13 cellular contexts compared by ENCODE assay signal in genomic region chr3:12974316-12974715, GRCh38.
"Had no signal": no experiment of that assay in that cellular context is flagged by ENCODE, and none has a peak within 500 bp of the region (broad histone marks: within the 10 kb centered on the region; RNA-seq: fewer than 3 reads in every experiment).

No MANE protein-coding gene starts in this region.

- H3K4me3 Mint-ChIP-seq: activated CD8-positive, alpha-beta memory T cell treated with anti-CD3 and anti-CD28 coated beads, Interleukin-2, amount 10 ng/mL, durations not matched to agents 7 days and 5 days; neural crest cell; stimulated activated naive CD8-positive, alpha-beta T cell treated with anti-CD3 and anti-CD28 coated beads, Interleukin-15, amount 100 ng/mL, for 72 hours had no signal

- H3K27me3 Mint-ChIP-seq: activated CD8-positive, alpha-beta memory T cell treated with anti-CD3 and anti-CD28 coated beads, Interleukin-2, amount 10 ng/mL, durations not matched to agents 7 days and 5 days; stimulated activated naive CD8-positive, alpha-beta T cell treated with anti-CD3 and anti-CD28 coated beads, Interleukin-15, amount 100 ng/mL, for 72 hours had no signal

- H3K4me3 ChIP-seq: body of pancreas, esophagus muscularis mucosa, mucosa of descending colon, ovary, testis had no signal

- H3K27ac ChIP-seq: body of pancreas, esophagus muscularis mucosa, ovary, testis had no signal

- ATAC-seq: body of pancreas, left colon had no signal

- H3K9me3 Mint-ChIP-seq: neural crest cell; stimulated activated naive CD8-positive, alpha-beta T cell treated with anti-CD3 and anti-CD28 coated beads, Interleukin-15, amount 100 ng/mL, for 72 hours had no signal

- DNase-seq: activated CD4-positive, alpha-beta T cell treated with anti-CD3 and anti-CD28 coated beads, Interleukin-2, amount 50 U/mL, for 48 hours; activated CD8-positive, alpha-beta memory T cell treated with anti-CD3 and anti-CD28 coated beads, Interleukin-2, amount 10 ng/mL, durations not matched to agents 7 days and 5 days; activated T-cell treated with anti-CD3 and anti-CD28 coated beads, Interleukin-2, amount 50 U/mL, for 48 hours; body of pancreas; left colon; ovary; stimulated activated CD4-positive, alpha-beta T cell treated with anti-CD3 and anti-CD28 coated beads, Interleukin-4, amount 100 ng/mL, for 1 hour; stimulated activated CD8-positive, alpha-beta memory T cell treated with anti-CD3 and anti-CD28 coated beads, Interleukin-4, amount 100 ng/mL, for 48 hours; stimulated activated naive CD8-positive, alpha-beta T cell treated with anti-CD3 and anti-CD28 coated beads, Interleukin-15, amount 100 ng/mL, for 72 hours; testis had no signal

- H3K9me3 ChIP-seq: body of pancreas, esophagus muscularis mucosa, mucosa of descending colon, ovary, testis had no signal

- H3K36me3 ChIP-seq: esophagus muscularis mucosa, ovary had no signal

- H3K4me1 ChIP-seq: body of pancreas had no signal

- H3K27ac Mint-ChIP-seq: activated CD8-positive, alpha-beta memory T cell treated with anti-CD3 and anti-CD28 coated beads, Interleukin-2, amount 10 ng/mL, durations not matched to agents 7 days and 5 days; stimulated activated naive CD8-positive, alpha-beta T cell treated with anti-CD3 and anti-CD28 coated beads, Interleukin-15, amount 100 ng/mL, for 72 hours had no signal
